15 cellular contexts compared by ENCODE assay signal in genomic region chr12:75694891-75695290, GRCh38.
DNase-seq lines count a peak whose midpoint lies in the region; ATAC-seq and TF ChIP-seq lines count a peak whose summit lies in the region.
"Had no signal": no experiment of that assay in that cellular context is flagged by ENCODE, and none has a peak within 500 bp of the region (broad histone marks: within the 10 kb centered on the region; RNA-seq: fewer than 3 reads in every experiment).

No MANE protein-coding gene starts in this region.

- H2BK15ac ChIP-seq in IMR-90 (ENCODE audit: low read depth, low read length): peak overlapping the region; percentile 26; the same call in 1 of the 3 replicates

- H4K5ac ChIP-seq in IMR-90 (ENCODE audit: low read depth, low read length): peak overlapping the region; percentile 63; the same call in 1 of the 2 replicates

- no peak for ATAC-seq in IMR-90 (ENCODE audit: low read depth)
- ATAC-seq in activated CD8-positive, alpha-beta memory T cell treated with anti-CD3 and anti-CD28 coated beads, Interleukin-2, amount 10 ng/mL, durations not matched to agents 7 days and 5 days: no peak

- H3K27ac ChIP-seq in IMR-90 (ENCODE audit: insufficient read depth, low read length) (no peak overlapping the region), brain microvascular endothelial cell (peak overlapping the region; percentile 41)
- H3K27ac ChIP-seq: BLaER1, PC-9 had no signal

- no CpG with 5 or more reads among the region's 1 CpG for WGBS in IMR-90 (ENCODE audit: extremely low coverage in 2 of 2, insufficient read length in 1 of 2), 2 experiments

- DNase-seq in EL (peak; percentile 30), IMR-90 (peak; percentile 43), brain microvascular endothelial cell (peak; percentile 58), iris pigment epithelial cell (ENCODE audit: low read depth) (peak; percentile 53), NCI-H146 (lab: John Stamatoyannopoulos, UW) (no peak), SK-N-DZ (ENCODE audit: low spot score) (no peak)
- DNase-seq in activated CD8-positive, alpha-beta memory T cell treated with anti-CD3 and anti-CD28 coated beads, Interleukin-2, amount 10 ng/mL, durations not matched to agents 7 days and 5 days: no peak
- DNase-seq: DMS 273 treated with DMSO at 0.1 percent for 48 hours, NCI-H1048, NCI-H1694, NCI-H345, PC-9, Right ventricle myocardium superior had no signal

- H2BK5ac ChIP-seq in IMR-90 (ENCODE audit: low read depth, low read length, poor library complexity, severe bottlenecking): no peak overlapping the region

- no peaks in the 10 kb centered on the region for H3K27me3 ChIP-seq in IMR-90 (ENCODE audit: control insufficient read depth, insufficient read depth, low read length)
- H3K27me3 ChIP-seq in brain microvascular endothelial cell (replicated peaks): no peaks in the 10 kb centered on the region
- H3K27me3 ChIP-seq: BLaER1 had no signal

- dilution Hi-C loops in IMR-90 (cut with HindIII; ENCODE audit: low sequenced_read_pairs, unreplicated experiment): no loop called here

- peak overlapping the region; percentile 93; the same call in 1 of the 2 replicates for H2BK20ac ChIP-seq in IMR-90 (ENCODE audit: low read depth, low read length)

- H3K27ac Mint-ChIP-seq in activated CD8-positive, alpha-beta memory T cell treated with anti-CD3 and anti-CD28 coated beads, Interleukin-2, amount 10 ng/mL, durations not matched to agents 7 days and 5 days: no peak overlapping the region

- peak overlapping the region; percentile 61; the same call in 1 of the 2 replicates for H2AK5ac ChIP-seq in IMR-90 (ENCODE audit: low read depth, low read length)

- no peaks in the 10 kb centered on the region for H3K9me3 ChIP-seq in IMR-90 (ENCODE audit: control insufficient read depth, insufficient read depth, low read length)
- H3K9me3 ChIP-seq: BLaER1, HAP-1 had no signal

- H3K79me1 ChIP-seq in IMR-90 (ENCODE audit: low read depth in 1 of 2, low read length in 2 of 2): peaks cover 5 to 6% of the 10 kb centered on the region in 2 experiments; a peak in 3 of 4 replicates

- no TSS peak for BruUV-seq in IMR-90 (replicated peaks; lab: Mats Ljungman, UMichigan)

- H3K4me2 ChIP-seq in IMR-90 (ENCODE audit: low read depth, low read length): no peak overlapping the region
- H3K4me2 ChIP-seq: BLaER1, PC-9 had no signal

- peak overlapping the region; percentile 30 to 77; a peak in 3 of 4 replicates for H4K8ac ChIP-seq in IMR-90 (ENCODE audit: low read depth in 2 of 2, low read length in 2 of 2)

- H4K20me1 ChIP-seq in IMR-90 (ENCODE audit: insufficient read depth, low read length): no peaks in the 10 kb centered on the region
- H4K20me1 ChIP-seq: BLaER1 had no signal

- H3K56ac ChIP-seq in IMR-90 (ENCODE audit: extremely low read depth, insufficient read depth, low read length): no peak overlapping the region

- peaks cover 4% of the 10 kb centered on the region; the same call in 1 of the 2 replicates for H3K9me1 ChIP-seq in IMR-90 (ENCODE audit: insufficient read depth, low read length)

- H3K4me3 ChIP-seq in IMR-90 (ENCODE audit: insufficient read depth, low read depth, low read length) (no peak overlapping the region), brain microvascular endothelial cell (ENCODE audit: low read depth, low read length) (no peak overlapping the region)
- H3K4me3 ChIP-seq: BLaER1, HAP-1, PC-9 had no signal

- intact Hi-C loops in IMR-90 (cut with micrococcal nuclease): no loop called here

- peak overlapping the region; percentile 33; the same call in 1 of the 2 replicates for H3K14ac ChIP-seq in IMR-90 (replicated peaks; ENCODE audit: low read depth, low read length)

- H3K9ac ChIP-seq in IMR-90 (ENCODE audit: low read depth, low read length): no peak overlapping the region
- H3K9ac ChIP-seq: BLaER1 had no signal

- no peak for TF ChIP-seq RAD21 in IMR-90 (IDR thresholded peaks at IDR 0.05; ENCODE audit: low read length)

- H2AFZ ChIP-seq in IMR-90 (replicated peaks; ENCODE audit: low read length, poor library complexity): no peak overlapping the region
- H2AFZ ChIP-seq: PC-9 had no signal

- TF ChIP-seq CTCF in IMR-90 (conservative IDR thresholded peaks at IDR 0.05; ENCODE audit: low read depth, low read length): no peak
- TF ChIP-seq CTCF in brain microvascular endothelial cell (IDR thresholded peaks at IDR 0.05; ENCODE audit: low read depth, low read length, missing control alignments): no peak

- in situ Hi-C loops in IMR-90 (cut with MboI; ENCODE audit: low sequenced_read_pairs): loop anchor here (10.0 kb wide), 1 partner anchor 330 kb away; no protein-coding TSS in a partner anchor
- in situ Hi-C loops in brain microvascular endothelial cell (cut with HindIII; ENCODE audit: low pct_ligation_motif_present, low sequenced_read_pairs): no loop called here

- H3K36me3 ChIP-seq in IMR-90 (ENCODE audit: control insufficient read depth, insufficient read depth, low read length) (peaks cover 1% of the 10 kb centered on the region; the same call in 1 of the 2 replicates), brain microvascular endothelial cell (replicated peaks) (no peaks in the 10 kb centered on the region)
- H3K36me3 ChIP-seq: BLaER1, HAP-1 had no signal

- H3K4me1 Mint-ChIP-seq in activated CD8-positive, alpha-beta memory T cell treated with anti-CD3 and anti-CD28 coated beads, Interleukin-2, amount 10 ng/mL, durations not matched to agents 7 days and 5 days: peaks cover 8% of the 10 kb centered on the region

- H2BK120ac ChIP-seq in IMR-90 (ENCODE audit: low read depth, low read length): peak overlapping the region; percentile 93; the same call in 1 of the 2 replicates

- no peak for TF ChIP-seq POLR2A in IMR-90 (IDR thresholded peaks at IDR 0.05; ENCODE audit: low read depth, low read length)

- peaks cover 11% of the 10 kb centered on the region for H3K27me3 Mint-ChIP-seq in activated CD8-positive, alpha-beta memory T cell treated with anti-CD3 and anti-CD28 coated beads, Interleukin-2, amount 10 ng/mL, durations not matched to agents 7 days and 5 days

- CTCF ChIA-PET in IMR-90 (lab: Yijun Ruan, JAX): interaction anchor here (0.5 kb wide), 1 partner anchor 415 kb away, joined by 3 read pairs; no protein-coding TSS in a partner anchor
- CTCF ChIA-PET in activated CD8-positive, alpha-beta memory T cell treated with anti-CD3 and anti-CD28 coated beads, Interleukin-2, amount 10 ng/mL, durations not matched to agents 7 days and 5 days (lab: Charles Lee): no interaction called here

- no peaks in the 10 kb centered on the region for H3K9me3 Mint-ChIP-seq in activated CD8-positive, alpha-beta memory T cell treated with anti-CD3 and anti-CD28 coated beads, Interleukin-2, amount 10 ng/mL, durations not matched to agents 7 days and 5 days (ENCODE audit: low read depth)

- POLR2A ChIA-PET in IMR-90 (lab: Charles Lee; ENCODE audit: unreplicated experiment): interaction anchor here (0.6 kb wide), 1 partner anchor 11 kb away, joined by 6 read pairs; no protein-coding TSS in a partner anchor

- peak overlapping the region; percentile 33; the same call in 1 of the 2 replicates for H3K23ac ChIP-seq in IMR-90 (ENCODE audit: low read depth, low read length)

- no peak overlapping the region for H2AK9ac ChIP-seq in IMR-90 (replicated peaks; ENCODE audit: low read depth, low read length, poor library complexity)

- peak overlapping the region; percentile 70 for H4K91ac ChIP-seq in IMR-90 (ENCODE audit: insufficient read depth, low read depth, low read length)

- H3K4me3 Mint-ChIP-seq in activated CD8-positive, alpha-beta memory T cell treated with anti-CD3 and anti-CD28 coated beads, Interleukin-2, amount 10 ng/mL, durations not matched to agents 7 days and 5 days: no peak overlapping the region

- peaks cover 3% of the 10 kb centered on the region for H3K4me1 ChIP-seq in IMR-90 (ENCODE audit: control insufficient read depth, insufficient read depth, low read length)

- peaks cover 5% of the 10 kb centered on the region for H3K36me3 Mint-ChIP-seq in activated CD8-positive, alpha-beta memory T cell treated with anti-CD3 and anti-CD28 coated beads, Interleukin-2, amount 10 ng/mL, durations not matched to agents 7 days and 5 days

- peak overlapping the region; percentile 26; the same call in 1 of the 2 replicates for H3K4ac ChIP-seq in IMR-90 (ENCODE audit: low read depth, low read length)

- H3K18ac ChIP-seq in IMR-90 (ENCODE audit: low read depth, low read length): peak overlapping the region; percentile 91

TF ChIP-seq in IMR-90, 13 proteins besides CTCF, POLR2A, EP300 and RAD21:
- TF ChIP-seq RFX5 (IDR thresholded peaks at IDR 0.05; ENCODE audit: low read depth, low read length): no peak
- TF ChIP-seq FOS (IDR thresholded peaks at IDR 0.05; ENCODE audit: low read depth, low read length): 0 out of 2 replicates have a peak, but pooled peaks have one; percentile 29
TF ChIP-seq in IMR-90: peak in this region for 1.

Comparison
In these comparisons a context has a peak if more than half of its experiments do, and no peak if none do; other contexts are left out.
1. DNase-seq: peak in EL (single experiment), IMR-90 (single experiment), brain microvascular endothelial cell (single experiment) and iris pigment epithelial cell (single experiment); none in NCI-H146 (single experiment), SK-N-DZ (single experiment) and activated CD8-positive, alpha-beta memory T cell treated with anti-CD3 and anti-CD28 coated beads, Interleukin-2, amount 10 ng/mL, durations not matched to agents 7 days and 5 days (single experiment).